In genomic region chr10:43197834-43198681, GRCh38 we compare ENCODE assay signal across 9 cellular contexts. TPM values are rescaled to one million over a fixed set of nuclear protein-coding genes. Genes with fewer than 3 reads are reported as not detected.
DNase-seq lines count a peak whose midpoint lies in the region; ATAC-seq and TF ChIP-seq lines count a peak whose summit lies in the region.
"Had no signal": no experiment of that assay in that cellular context is flagged by ENCODE, and none has a peak within 500 bp of the region (broad histone marks: within the 10 kb centered on the region; RNA-seq: fewer than 3 reads in every experiment).

No MANE protein-coding gene starts in this region.

- no TSS peak for BruUV-seq in Caco-2 (replicated peaks; lab: Mats Ljungman, UMichigan)

- H3K27me3 Mint-ChIP-seq in Caco-2 (ENCODE audit: insufficient read depth, unreplicated experiment): no peaks in the 10 kb centered on the region
- no peaks in the 10 kb centered on the region for H3K27me3 Mint-ChIP-seq in activated CD4-positive, alpha-beta memory T cell treated with anti-CD3 and anti-CD28 coated beads, Interleukin-2, amount 10 ng/mL, durations not matched to agents 7 days and 5 days
- H3K27me3 Mint-ChIP-seq: stimulated activated naive CD8-positive, alpha-beta T cell treated with anti-CD3 and anti-CD28 coated beads, Interleukin-15, Interleukin-2, amounts not matched to agents 100 ng/mL and 50 ng/mL, for 24 hours had no signal

- no peaks in the 10 kb centered on the region for H3K36me3 ChIP-seq in Caco-2 (ENCODE audit: control insufficient read depth, insufficient read depth, low read length)
- no peaks in the 10 kb centered on the region for H3K36me3 ChIP-seq in lower lobe of right lung

- H3K27ac Mint-ChIP-seq in Caco-2 (ENCODE audit: unreplicated experiment): no peak overlapping the region
- H3K27ac Mint-ChIP-seq in activated CD4-positive, alpha-beta memory T cell treated with anti-CD3 and anti-CD28 coated beads, Interleukin-2, amount 10 ng/mL, durations not matched to agents 7 days and 5 days: no peak overlapping the region

- intact Hi-C loops in Caco-2 (cut with micrococcal nuclease; ENCODE audit: unreplicated experiment) (loop anchor here (2.0 kb wide), 1 partner anchor 151 kb away; no protein-coding TSS in a partner anchor), lower lobe of right lung (cut with DNase I) (no loop called here)

- H3K9me3 ChIP-seq in Caco-2 (no peaks in the 10 kb centered on the region), lower lobe of right lung (no peaks in the 10 kb centered on the region)

- CTCF ChIA-PET in Caco-2 (lab: Charles Lee): no interaction called here
- CTCF ChIA-PET in activated CD4-positive, alpha-beta memory T cell treated with anti-CD3 and anti-CD28 coated beads, Interleukin-2, amount 10 ng/mL, durations not matched to agents 7 days and 5 days (lab: Charles Lee): no interaction called here

- peak; percentile 41 to 43 for DNase-seq in Caco-2
- no peak for DNase-seq in HFF-Myc (ENCODE audit: extremely low read depth, low read depth)
- DNase-seq in activated CD4-positive, alpha-beta memory T cell treated with anti-CD3 and anti-CD28 coated beads, Interleukin-2, amount 10 ng/mL, durations not matched to agents 7 days and 5 days: peak; percentile 33
- DNase-seq in lower lobe of right lung: peak; percentile 47
- DNase-seq in stimulated activated naive CD4-positive, alpha-beta T cell treated with Interleukin-2 at 50 U/mL for 16 hours (lab: John Stamatoyannopoulos, UW): no peak
- no peak for DNase-seq in Ammon's horn (ENCODE audit: low spot score)
- no peak for DNase-seq in nucleus accumbens (lab: John Stamatoyannopoulos, UW)

- no peak overlapping the region for H3K27ac ChIP-seq in lower lobe of right lung

- no peaks in the 10 kb centered on the region for H3K36me3 Mint-ChIP-seq in Caco-2 (ENCODE audit: insufficient read depth, unreplicated experiment)
- H3K36me3 Mint-ChIP-seq in activated CD4-positive, alpha-beta memory T cell treated with anti-CD3 and anti-CD28 coated beads, Interleukin-2, amount 10 ng/mL, durations not matched to agents 7 days and 5 days (ENCODE audit: low read depth): peaks cover 4% of the 10 kb centered on the region

- H3K4me1 ChIP-seq in Caco-2: no peaks in the 10 kb centered on the region
- peaks cover 11% of the 10 kb centered on the region for H3K4me1 ChIP-seq in lower lobe of right lung

- H3K4me3 ChIP-seq in Caco-2 (ENCODE audit: low read depth, low read length): no peak overlapping the region
- H3K4me3 ChIP-seq in HFF-Myc (replicated peaks; ENCODE audit: low read depth, low read length): no peak overlapping the region
- no peak overlapping the region for H3K4me3 ChIP-seq in lower lobe of right lung

- H3K4me1 Mint-ChIP-seq in Caco-2 (ENCODE audit: low read depth, unreplicated experiment): no peaks in the 10 kb centered on the region
- H3K4me1 Mint-ChIP-seq in activated CD4-positive, alpha-beta memory T cell treated with anti-CD3 and anti-CD28 coated beads, Interleukin-2, amount 10 ng/mL, durations not matched to agents 7 days and 5 days: peaks cover 4% of the 10 kb centered on the region

- H3K27me3 ChIP-seq in Caco-2 (replicated peaks; ENCODE audit: control insufficient read depth, insufficient read depth, low read length) (no peaks in the 10 kb centered on the region), lower lobe of right lung (ENCODE audit: low read depth) (no peaks in the 10 kb centered on the region)

- ATAC-seq in lower lobe of right lung (no peak), HG03280 (IDR thresholded peaks at IDR 0.05; ENCODE audit: unreplicated experiment) (no peak)

- peak in 1 of 2 experiments; percentile 46 for TF ChIP-seq CTCF in Caco-2 (IDR thresholded peaks at IDR 0.05; ENCODE audit: insufficient read depth in 1 of 2, low read depth in 1 of 2, low read length in 1 of 2, severe bottlenecking in 1 of 2, unreplicated experiment in 1 of 2)
- peak; percentile 61 for TF ChIP-seq CTCF in HFF-Myc (IDR thresholded peaks at IDR 0.05; ENCODE audit: low read depth, low read length, missing control alignments)
- TF ChIP-seq CTCF in lower lobe of right lung (IDR thresholded peaks at IDR 0.05): peak; percentile 21

- no peaks in the 10 kb centered on the region for H3K9me3 Mint-ChIP-seq in Caco-2 (ENCODE audit: unreplicated experiment)
- no peaks in the 10 kb centered on the region for H3K9me3 Mint-ChIP-seq in activated CD4-positive, alpha-beta memory T cell treated with anti-CD3 and anti-CD28 coated beads, Interleukin-2, amount 10 ng/mL, durations not matched to agents 7 days and 5 days
- H3K9me3 Mint-ChIP-seq: stimulated activated naive CD8-positive, alpha-beta T cell treated with anti-CD3 and anti-CD28 coated beads, Interleukin-15, Interleukin-2, amounts not matched to agents 100 ng/mL and 50 ng/mL, for 24 hours had no signal

- no peak overlapping the region for H3K4me3 Mint-ChIP-seq in Caco-2 (ENCODE audit: unreplicated experiment)
- no peak overlapping the region for H3K4me3 Mint-ChIP-seq in activated CD4-positive, alpha-beta memory T cell treated with anti-CD3 and anti-CD28 coated beads, Interleukin-2, amount 10 ng/mL, durations not matched to agents 7 days and 5 days
- H3K4me3 Mint-ChIP-seq: stimulated activated naive CD8-positive, alpha-beta T cell treated with anti-CD3 and anti-CD28 coated beads, Interleukin-15, Interleukin-2, amounts not matched to agents 100 ng/mL and 50 ng/mL, for 24 hours had no signal

- POLR2A ChIA-PET in Caco-2 (lab: Charles Lee): no interaction called here
- POLR2A ChIA-PET in activated CD4-positive, alpha-beta memory T cell treated with anti-CD3 and anti-CD28 coated beads, Interleukin-2, amount 10 ng/mL, durations not matched to agents 7 days and 5 days (lab: Charles Lee): interaction anchor here (0.7 kb wide), 1 partner anchor 59 kb away, joined by 3 read pairs; no protein-coding TSS in a partner anchor

RNA-seq across cellular contexts. Expression of gene CSGALNACT2, which starts 59.8 kb away (rescaled TPM):
- total RNA-seq in Caco-2 (2022) (5.0 and 6.4 TPM in 2 replicates), lower lobe of right lung (36.4 TPM)
- 10 to 100 TPM; 64.8 to 66.2 TPM for total RNA-seq in activated CD4-positive, alpha-beta memory T cell treated with anti-CD3 and anti-CD28 coated beads, Interleukin-2, amount 10 ng/mL, durations not matched to agents 7 days and 5 days

Comparison
In these comparisons a context has a peak if more than half of its experiments do, and no peak if none do; other contexts are left out.
1. DNase-seq: peak in Caco-2 (2 of 2), activated CD4-positive, alpha-beta memory T cell treated with anti-CD3 and anti-CD28 coated beads, Interleukin-2, amount 10 ng/mL, durations not matched to agents 7 days and 5 days (single experiment) and lower lobe of right lung (single experiment); none in HFF-Myc (single experiment), stimulated activated naive CD4-positive, alpha-beta T cell treated with Interleukin-2 at 50 U/mL for 16 hours (single experiment), Ammon's horn (single experiment) and nucleus accumbens (0 of 56).